Comparison of ENCODE assay signal across 8 cellular contexts in genomic region chr16:68445458-68445857, GRCh38. TPM values are rescaled to one million over a fixed set of nuclear protein-coding genes. Genes with fewer than 3 reads are reported as not detected.
DNase-seq lines count a peak whose midpoint lies in the region; ATAC-seq and TF ChIP-seq lines count a peak whose summit lies in the region.

No MANE protein-coding gene starts in this region.

- TF ChIP-seq CTCF in liver (IDR thresholded peaks at IDR 0.05; ENCODE audit: low read depth, low read length, missing input control) = peak; percentile 49

- peaks cover 0 to 7% (median 1%) of the 10 kb centered on the region in 4 donors for H3K27me3 ChIP-seq in liver (ENCODE audit: control insufficient read depth in 4 of 4, insufficient read depth in 4 of 4, low read length in 3 of 4)

- POLR2A ChIA-PET in HEK293T (lab: Yijun Ruan, JAX) = no interaction called here

- ATAC-seq in HG02981 (IDR thresholded peaks at IDR 0.05; ENCODE audit: unreplicated experiment) (no peak), GM18519 (IDR thresholded peaks at IDR 0.05; ENCODE audit: low FRiP score, unreplicated experiment) (no peak)

- H3K4me1 ChIP-seq in liver (ENCODE audit: control insufficient read depth in 4 of 4, insufficient read depth in 4 of 4, low read length in 3 of 4) = peaks cover 12 to 22% (median 17%) of the 10 kb centered on the region in 4 donors

- H3K4me3 ChIP-seq in liver (ENCODE audit: low read depth in 1 of 3, low read length in 3 of 3) = no peak overlapping the region

- CTCF ChIA-PET in HEK293T (lab: Yijun Ruan, JAX) = interaction anchor here (0.7 to 1.0 kb wide), 3 partner anchors 17 to 828 kb away, joined by 3 to 6 read pairs (median 3); no protein-coding TSS in a partner anchor

- no peak overlapping the region for H3K9ac ChIP-seq in liver (ENCODE audit: low read depth in 1 of 2, low read length in 2 of 2)

- H3K27ac ChIP-seq in liver (ENCODE audit: low read depth in 1 of 2, low read length in 2 of 2) = no peak overlapping the region

- TF ChIP-seq RAD21 in liver (IDR thresholded peaks at IDR 0.05) = peak; percentile 83 to 92

- peak; percentile 75 for DNase-seq in DMS153 (lab: John Stamatoyannopoulos, UW)
- peak; percentile 56 for DNase-seq in HEK293T (ENCODE audit: extremely low spot score)
- DNase-seq in NCI-H510A treated with DMSO at 0.1 percent for 48 hours (lab: John Stamatoyannopoulos, UW) = peak; percentile 62
- DNase-seq in amniotic epithelial cell (ENCODE audit: low read depth) = peak; percentile 45
- no peak for DNase-seq in central memory CD4-positive, alpha-beta T cell

- H3K9me3 ChIP-seq in liver (ENCODE audit: control insufficient read depth in 4 of 4, low read length in 3 of 4) = no peaks in the 10 kb centered on the region

- WGBS in liver = 0% methylated on average over 1 of the region's 1 CpG

- H3K36me3 ChIP-seq in liver (ENCODE audit: control insufficient read depth in 4 of 4, insufficient read depth in 3 of 4, low read depth in 1 of 4, low read length in 3 of 4) = no peaks in the 10 kb centered on the region

TF ChIP-seq in HEK293T, 16 proteins besides CTCF, POLR2A, EP300 and RAD21:
- TF ChIP-seq NFRKB (IDR thresholded peaks at IDR 0.05) (no peak), BHLHE40 (IDR thresholded peaks at IDR 0.05; ENCODE audit: borderline replicate concordance) (no peak), HDGF (IDR thresholded peaks at IDR 0.05; ENCODE audit: borderline replicate concordance) (no peak), FOXA1 (IDR thresholded peaks at IDR 0.05) (no peak), PKNOX1 (IDR thresholded peaks at IDR 0.05) (no peak), SP1 (IDR thresholded peaks at IDR 0.05) (no peak), ARNT (IDR thresholded peaks at IDR 0.05) (no peak), LEF1 (IDR thresholded peaks at IDR 0.05; ENCODE audit: borderline replicate concordance) (no peak), SUZ12 (IDR thresholded peaks at IDR 0.05) (no peak), ZNF384 (IDR thresholded peaks at IDR 0.05) (no peak), ELF4 (IDR thresholded peaks at IDR 0.05) (no peak), TARDBP (IDR thresholded peaks at IDR 0.05) (no peak), FOXK2 (IDR thresholded peaks at IDR 0.05) (no peak), L3MBTL2 (conservative IDR thresholded peaks at IDR 0.05) (no peak), CTBP1 (IDR thresholded peaks at IDR 0.05; ENCODE audit: borderline replicate concordance) (no peak)

TF ChIP-seq in liver, 16 proteins besides CTCF, POLR2A, EP300 and RAD21:
- TF ChIP-seq FOXA2 (IDR thresholded peaks at IDR 0.05) (no peak), REST (IDR thresholded peaks at IDR 0.05) (peak; percentile 51), HNF4G (IDR thresholded peaks at IDR 0.05) (no peak), JUND (IDR thresholded peaks at IDR 0.05) (no peak)

RNA-seq across cellular contexts. Expression of gene SMPD3, which starts 2.9 kb away (rescaled TPM):
- 10 to 100 TPM in 1 of 2 donors, under 1 TPM in 1; 0.33 to 10.6 TPM for total RNA-seq in liver
- 1 to 10 TPM in 1 of 2 donors, under 1 TPM in 1; 0.92 to 4.6 TPM for polyA plus RNA-seq in liver
